In genomic region chr1:244969355-244970235, GRCh38 we compare ENCODE assay signal across 1 cellular context.
A peak's percentile ranks its signal among the peaks of the same experiment; 100 is the strongest.
TF ChIP-seq lines count a peak whose summit lies in the region.

No MANE protein-coding gene starts in this region.

TF ChIP-seq in HepG2, 621 proteins besides CTCF, POLR2A, EP300 and RAD21 (continued from another document and continues in another):
- TF ChIP-seq UBTF (CRISPR knock-in tag; IDR thresholded peaks at IDR 0.05) (peak; percentile 97), GATAD2A (CRISPR knock-in tag; IDR thresholded peaks at IDR 0.05) (peak; percentile 8; the same call in 1 of the 2 replicates), TEF (CRISPR knock-in tag; IDR thresholded peaks at IDR 0.05) (no peak), NFIB (CRISPR knock-in tag; IDR thresholded peaks at IDR 0.05; ENCODE audit: borderline replicate concordance) (no peak), SNAI1 (CRISPR knock-in tag; IDR thresholded peaks at IDR 0.05; ENCODE audit: borderline replicate concordance) (no peak; the same call in 1 of the 2 replicates), GMEB1 (CRISPR knock-in tag; IDR thresholded peaks at IDR 0.05; ENCODE audit: borderline replicate concordance) (peak; percentile 58; the same call in 1 of the 2 replicates), FOSL2 (CRISPR knock-in tag; IDR thresholded peaks at IDR 0.05) (no peak), KDM2A (CRISPR knock-in tag; IDR thresholded peaks at IDR 0.05; ENCODE audit: borderline replicate concordance, low read depth) (peak; percentile 67), RBAK (CRISPR knock-in tag; IDR thresholded peaks at IDR 0.05) (no peak), HNF1B (CRISPR knock-in tag; IDR thresholded peaks at IDR 0.05) (peak; percentile 66), CSRNP1 (CRISPR knock-in tag; IDR thresholded peaks at IDR 0.05) (0 out of 2 replicates have a peak, but pooled peaks have one; percentile 29), KMT2B (CRISPR knock-in tag; IDR thresholded peaks at IDR 0.05) (0 out of 2 replicates have a peak, but pooled peaks have one; percentile 28), ZBTB25 (CRISPR knock-in tag; IDR thresholded peaks at IDR 0.05) (no peak), ZFP36L1 (CRISPR knock-in tag; IDR thresholded peaks at IDR 0.05) (no peak), ZFP1 (CRISPR knock-in tag; IDR thresholded peaks at IDR 0.05) (no peak), SMAD9 (CRISPR knock-in tag; IDR thresholded peaks at IDR 0.05) (no peak), TOE1 (CRISPR knock-in tag; IDR thresholded peaks at IDR 0.05) (no peak), NR1H2 (CRISPR knock-in tag; IDR thresholded peaks at IDR 0.05; ENCODE audit: borderline replicate concordance, low read depth) (no peak), CCAR2 (optimal IDR thresholded peaks at IDR 0.05; ENCODE audit: low read depth, low read length) (no peak), DR1 (CRISPR knock-in tag; IDR thresholded peaks at IDR 0.05) (peak; percentile 55; the same call in 1 of the 2 replicates), KDM5B (CRISPR knock-in tag; IDR thresholded peaks at IDR 0.05; ENCODE audit: borderline replicate concordance) (peak; percentile 72), ATF1 (CRISPR knock-in tag; IDR thresholded peaks at IDR 0.05) (no peak), KLF13 (CRISPR knock-in tag; IDR thresholded peaks at IDR 0.05) (no peak), ATF6 (CRISPR knock-in tag; conservative IDR thresholded peaks at IDR 0.05) (no peak), ZKSCAN8 (CRISPR knock-in tag; IDR thresholded peaks at IDR 0.05; ENCODE audit: borderline replicate concordance) (no peak; the same call in 1 of the 2 replicates), ZNF878 (CRISPR knock-in tag; IDR thresholded peaks at IDR 0.05) (no peak; the same call in 1 of the 2 replicates), MAF1 (CRISPR knock-in tag; IDR thresholded peaks at IDR 0.05; ENCODE audit: borderline replicate concordance) (no peak), SSRP1 (CRISPR knock-in tag; IDR thresholded peaks at IDR 0.05) (no peak; the same call in 1 of the 2 replicates), HINFP (CRISPR knock-in tag; IDR thresholded peaks at IDR 0.05; ENCODE audit: low read depth) (no peak), AKAP8 (CRISPR knock-in tag; IDR thresholded peaks at IDR 0.05) (no peak), ZMAT5 (CRISPR knock-in tag; IDR thresholded peaks at IDR 0.05; ENCODE audit: borderline replicate concordance, low read depth) (no peak), ZFP62 (CRISPR knock-in tag; IDR thresholded peaks at IDR 0.05) (no peak), ZSCAN21 (CRISPR knock-in tag; IDR thresholded peaks at IDR 0.05; ENCODE audit: borderline replicate concordance) (no peak), MEIS2 (CRISPR knock-in tag; IDR thresholded peaks at IDR 0.05) (no peak), ZNF549 (CRISPR knock-in tag; IDR thresholded peaks at IDR 0.05) (no peak), HES4 (CRISPR knock-in tag; IDR thresholded peaks at IDR 0.05; ENCODE audit: borderline replicate concordance) (peak; percentile 56; the same call in 1 of the 2 replicates), ZNF251 (CRISPR knock-in tag; IDR thresholded peaks at IDR 0.05) (no peak), ETV6 (CRISPR knock-in tag; conservative IDR thresholded peaks at IDR 0.05) (0 out of 2 replicates have a peak, but pooled peaks have one; percentile 29), TOPORS (CRISPR knock-in tag; IDR thresholded peaks at IDR 0.05) (no peak), IKZF1 (IDR thresholded peaks at IDR 0.05) (no peak), ZNF709 (CRISPR knock-in tag; IDR thresholded peaks at IDR 0.05) (0 out of 2 replicates have a peak, but pooled peaks have one; percentile 37), POLR2AphosphoS5 (IDR thresholded peaks at IDR 0.05; ENCODE audit: low read depth, low read length) (peak; percentile 25; the same call in 1 of the 2 replicates), ZNF780A (CRISPR knock-in tag; IDR thresholded peaks at IDR 0.05) (peak; percentile 54; the same call in 1 of the 2 replicates), SMARCC2 (IDR thresholded peaks at IDR 0.05) (no peak), RBM39 (IDR thresholded peaks at IDR 0.05; ENCODE audit: low read depth, low read length, poor library complexity, severe bottlenecking) (peak; percentile 77), HBP1 (CRISPR knock-in tag; IDR thresholded peaks at IDR 0.05; ENCODE audit: low read depth) (0 out of 2 replicates have a peak, but pooled peaks have one; percentile 40), ZNF317 (CRISPR knock-in tag; IDR thresholded peaks at IDR 0.05) (peak; percentile 68; the same call in 1 of the 2 replicates), THAP9 (CRISPR knock-in tag; IDR thresholded peaks at IDR 0.05; ENCODE audit: borderline replicate concordance) (peak; percentile 37; the same call in 1 of the 2 replicates)
